Comparison of ENCODE assay signal across 9 cellular contexts in the genomic region with DNA sequence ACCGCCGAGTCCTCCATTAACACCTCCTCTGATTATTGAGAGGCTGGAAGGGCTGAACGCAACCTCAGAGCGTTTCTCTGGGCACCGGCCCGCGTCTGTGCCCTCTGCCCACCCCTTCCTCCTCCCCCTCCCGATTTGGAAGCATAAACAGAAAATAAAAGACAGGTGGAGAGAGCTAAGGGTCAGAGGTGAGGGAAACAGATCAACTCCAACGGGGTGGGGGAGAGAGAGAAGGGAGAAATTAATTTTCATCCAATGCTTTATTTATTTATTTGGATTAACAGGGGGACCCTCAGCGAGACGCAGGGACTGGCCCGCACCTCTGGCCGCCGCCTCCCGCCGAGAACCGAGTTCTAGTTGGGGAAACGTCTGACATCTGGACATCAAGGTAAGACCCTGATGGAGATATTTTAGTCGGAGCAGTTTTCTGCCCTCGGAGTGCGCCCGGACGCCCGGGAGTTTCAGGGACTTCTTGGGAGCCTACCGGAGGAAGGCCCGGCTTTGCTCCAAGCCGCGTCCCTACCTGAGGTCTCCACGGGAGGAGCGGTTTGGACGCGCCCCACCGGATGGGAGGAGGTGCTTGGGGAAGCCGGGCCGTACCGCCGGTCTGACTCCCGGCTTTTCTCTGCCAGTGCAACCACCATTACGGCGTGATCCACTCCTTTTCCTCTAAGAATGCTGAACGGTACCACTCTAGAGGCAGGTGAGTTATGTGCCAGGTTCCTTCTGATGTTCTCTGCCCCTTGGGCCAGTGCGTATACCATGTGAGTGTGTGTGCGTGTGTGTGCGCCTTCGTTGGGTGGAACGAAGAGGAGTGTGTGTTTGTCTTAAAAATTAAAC. TPM values are rescaled to one million over a fixed set of nuclear protein-coding genes. Genes with fewer than 3 reads are reported as not detected.
DNase-seq lines count a peak whose midpoint lies in the region; ATAC-seq and TF ChIP-seq lines count a peak whose summit lies in the region.
"Had no signal": no experiment of that assay in that cellular context is flagged by ENCODE, and none has a peak within 500 bp of the region (broad histone marks: within the 10 kb centered on the region; RNA-seq: fewer than 3 reads in every experiment).

No MANE protein-coding gene starts in this region.

- H3K36me3 Mint-ChIP-seq in activated naive CD8-positive, alpha-beta T cell: no peaks in the 10 kb centered on the region

- peak overlapping the region; percentile 86 for H3K4me3 Mint-ChIP-seq in activated naive CD8-positive, alpha-beta T cell

- peak overlapping the region; percentile 24 for H3K4me3 ChIP-seq in BJ (ENCODE audit: low read depth, low read length)
- H3K4me3 ChIP-seq in lower lobe of right lung: peak overlapping the region; percentile 32

- peaks cover 69% of the 10 kb centered on the region for H3K4me1 Mint-ChIP-seq in activated naive CD8-positive, alpha-beta T cell (ENCODE audit: low read depth)

- H3K27me3 ChIP-seq in BJ (ENCODE audit: control insufficient read depth, insufficient read depth, low read length) (peaks cover 41% of the 10 kb centered on the region), lower lobe of right lung (ENCODE audit: low read depth) (peaks cover 100% of the 10 kb centered on the region)

- intact Hi-C loops in lower lobe of right lung (cut with DNase I): no loop called here

- CTCF ChIA-PET in BJ (lab: Yijun Ruan, JAX): interaction anchor here (6.8 kb wide), 1 partner anchor 14 kb away, joined by 38 read pairs; no protein-coding TSS in a partner anchor

- no peaks in the 10 kb centered on the region for H3K9me3 ChIP-seq in lower lobe of right lung

- DNase-seq in BJ (ENCODE audit: low read depth) (no peak), HK-2 (ENCODE audit: unreplicated experiment) (peak; percentile 41), lower lobe of right lung (peak; percentile 46), NCI-H2029 treated with DMSO at 0.1 percent for 48 hours (lab: John Stamatoyannopoulos, UW) (no peak), NCI-H2196 (lab: John Stamatoyannopoulos, UW; ENCODE audit: unreplicated experiment) (no peak), cortex of kidney (lab: John Stamatoyannopoulos, UW) (no peak)
- DNase-seq: activated CD4-positive, CD25-positive, alpha-beta regulatory T cell had no signal

- H3K9me3 Mint-ChIP-seq in activated naive CD8-positive, alpha-beta T cell (ENCODE audit: low read depth): no peaks in the 10 kb centered on the region

- no peaks in the 10 kb centered on the region for H3K36me3 ChIP-seq in BJ (ENCODE audit: control insufficient read depth, insufficient read depth, low read length)
- no peaks in the 10 kb centered on the region for H3K36me3 ChIP-seq in lower lobe of right lung

- H3K4me1 ChIP-seq in lower lobe of right lung: peaks cover 53% of the 10 kb centered on the region

- POLR2A ChIA-PET in BJ (lab: Charles Lee): no interaction called here

- ATAC-seq in lower lobe of right lung: peak; percentile 9 to 11
- ATAC-seq in HG03280 (IDR thresholded peaks at IDR 0.05; ENCODE audit: unreplicated experiment): no peak

- no peak overlapping the region for H3K27ac Mint-ChIP-seq in activated naive CD8-positive, alpha-beta T cell

- H3K27me3 Mint-ChIP-seq in activated naive CD8-positive, alpha-beta T cell: peaks cover 61% of the 10 kb centered on the region

- TF ChIP-seq CTCF in BJ (IDR thresholded peaks at IDR 0.05; ENCODE audit: insufficient read depth, low read depth, low read length): no peak
- TF ChIP-seq CTCF in lower lobe of right lung (IDR thresholded peaks at IDR 0.05): no peak

- no peak overlapping the region for H3K27ac ChIP-seq in lower lobe of right lung

RNA-seq across cellular contexts. Expression of gene LHX9, which starts 5.1 kb away (rescaled TPM):
- 49.1 and 57.2 TPM in 2 replicates for polyA plus RNA-seq in BJ (2011; rRNA removed)
- 55.7 and 91.8 TPM in 2 replicates for polyA minus RNA-seq in BJ (2011; rRNA and poly(A)+ RNA removed)
- 2.1 TPM for total RNA-seq in lower lobe of right lung

RNA-seq across cellular contexts. Expression of gene C1orf53, which starts 9.6 kb away (rescaled TPM):
- 9.7 and 13.0 TPM in 2 replicates for polyA plus RNA-seq in BJ (2011; rRNA removed)
- polyA minus RNA-seq in BJ (2011; rRNA and poly(A)+ RNA removed): 0.71 TPM in 1 of 2 replicates, not detected in the other
- 2.0 TPM for total RNA-seq in lower lobe of right lung

Comparison
In these comparisons a context has a peak if more than half of its experiments do, and no peak if none do; other contexts are left out.
1. DNase-seq: peak in HK-2 (single experiment) and lower lobe of right lung (single experiment); none in BJ (single experiment), NCI-H2029 treated with DMSO at 0.1 percent for 48 hours (single experiment), NCI-H2196 (single experiment) and cortex of kidney (single experiment).